8 cellular contexts compared by ENCODE assay signal in the genomic region with DNA sequence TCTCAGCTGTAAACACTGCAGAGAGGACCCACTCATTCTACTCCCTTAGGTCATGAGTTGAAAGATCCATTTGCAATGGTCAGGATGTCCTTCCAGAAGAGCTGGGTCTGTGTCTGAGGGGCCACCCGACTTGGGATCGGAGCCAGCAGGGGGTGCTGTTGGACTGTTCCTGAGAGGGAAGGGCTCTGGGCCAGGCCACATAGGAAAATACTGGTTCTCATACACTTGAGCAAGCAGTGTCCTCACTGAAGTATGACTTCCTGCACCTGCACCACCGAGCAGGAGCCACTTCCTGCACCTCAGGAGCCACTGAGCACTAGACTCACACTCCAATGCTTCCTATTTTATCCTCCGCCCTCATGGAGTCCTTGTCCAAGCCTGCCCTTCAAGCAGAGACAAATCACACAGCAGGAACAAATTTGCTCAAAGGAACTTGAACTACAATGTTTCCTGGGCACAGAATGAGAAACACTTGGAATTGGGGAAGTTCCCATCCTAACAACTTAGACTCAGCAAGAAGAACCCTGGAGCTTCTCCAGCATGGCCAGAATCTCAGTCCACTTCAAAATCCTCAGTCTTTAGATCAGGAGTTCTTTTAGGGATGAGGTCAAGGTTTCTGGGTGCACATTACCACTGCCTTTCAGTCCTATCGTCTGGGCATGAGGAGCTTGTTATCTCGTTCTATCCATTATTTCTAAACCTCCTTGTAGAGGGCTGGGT. TPM values are rescaled to one million over a fixed set of nuclear protein-coding genes. Genes with fewer than 3 reads are reported as not detected.
A peak's percentile ranks its signal among the peaks of the same experiment; 100 is the strongest.
DNase-seq lines count a peak whose midpoint lies in the region; ATAC-seq and FAIRE-seq lines count a peak whose summit lies in the region.

No MANE protein-coding gene starts in this region.

- ATAC-seq in GM21367 (IDR thresholded peaks at IDR 0.05; ENCODE audit: unreplicated experiment): peak; percentile 66

- FAIRE-seq in urothelium cell line (lab: Jason Lieb, UNC): peak; percentile 75

- peak; percentile 90 for DNase-seq in DMS153 (lab: John Stamatoyannopoulos, UW)
- DNase-seq in HT-29 (ENCODE audit: low spot score): peak; percentile 66
- DNase-seq in OCI-M1 (lab: John Stamatoyannopoulos, UW): peak; percentile 94
- peak; percentile 79 for DNase-seq in activated T-cell treated with anti-CD3 and anti-CD28 coated beads for 48 hours (ENCODE audit: low read depth)
- peak; percentile 37 for DNase-seq in fibroblast of the conjunctiva (ENCODE audit: low read depth)
- DNase-seq in pons (ENCODE audit: low spot score): peak; percentile 35
- peak; percentile 79 for DNase-seq in urothelium cell line (ENCODE audit: low spot score)

RNA-seq across cellular contexts. Expression of a gene that starts 36.6 kb away (rescaled TPM):
- not detected in 2 replicates for total RNA-seq in HT-29 (2014; rRNA removed; shearing (Covaris generic))

Comparison
In these comparisons a context has a peak if more than half of its experiments do, and no peak if none do; other contexts are left out.
1. Peak in every context shown above with its lines: DNase-seq and ATAC-seq.
2. DNase-seq: peak in every context shown above with its lines; median percentile 94 in OCI-M1; 90 in DMS153; 79 in activated T-cell treated with anti-CD3 and anti-CD28 coated beads for 48 hours; 79 in urothelium cell line; 66 in HT-29; 37 in fibroblast of the conjunctiva; 35 in pons.